Comparison of ENCODE assay signal across 17 cellular contexts in genomic region chr5:108303611-108304010, GRCh38.
"Had no signal": no experiment of that assay in that cellular context is flagged by ENCODE, and none has a peak within 500 bp of the region (broad histone marks: within the 10 kb centered on the region; RNA-seq: fewer than 3 reads in every experiment).

No MANE protein-coding gene starts in this region.

- H3K4me1 ChIP-seq: right atrium auricular region, sigmoid colon, suprapubic skin, thyroid gland had no signal

- H3K27ac Mint-ChIP-seq: endodermal cell, mesothelial cell of epicardium, natural killer cell, type B pancreatic cell had no signal

- ATAC-seq: heart left ventricle; natural killer cell; stimulated activated naive CD8-positive, alpha-beta T cell treated with anti-CD3 and anti-CD28 coated beads, Interleukin-15, Interleukin-2, amounts not matched to agents 100 U/mL and 50 U/mL, for 24 hours had no signal

- H3K9me3 Mint-ChIP-seq: endodermal cell, mesothelial cell of epicardium, natural killer cell, neural crest cell, type B pancreatic cell had no signal

- H3K4me3 ChIP-seq: coronary artery, heart left ventricle, right atrium auricular region, sigmoid colon, skin epidermis, suprapubic skin, thyroid gland had no signal

- H3K36me3 Mint-ChIP-seq: mesothelial cell of epicardium, natural killer cell, type B pancreatic cell had no signal

- H3K9me3 ChIP-seq: heart left ventricle, right atrium auricular region, sigmoid colon, suprapubic skin, thyroid gland had no signal

- H3K27ac ChIP-seq: coronary artery, heart left ventricle, right atrium auricular region, sigmoid colon, skin epidermis, suprapubic skin, thyroid gland had no signal

- H3K27me3 ChIP-seq: heart left ventricle, right atrium auricular region, sigmoid colon, suprapubic skin, thyroid gland had no signal

- DNase-seq: effector CD4-positive, alpha-beta T cell; endodermal cell; heart left ventricle; hippocampal formation; kidney glomerular epithelial cell; natural killer cell; posterior cingulate gyrus; sigmoid colon; stimulated activated naive CD8-positive, alpha-beta T cell treated with anti-CD3 and anti-CD28 coated beads, Interleukin-15, Interleukin-2, amounts not matched to agents 100 U/mL and 50 U/mL, for 24 hours; thyroid gland had no signal

- H3K36me3 ChIP-seq: heart left ventricle, right atrium auricular region, sigmoid colon, suprapubic skin, thyroid gland had no signal
